ENCODE assay signal across 14 cellular contexts in the genomic region with DNA sequence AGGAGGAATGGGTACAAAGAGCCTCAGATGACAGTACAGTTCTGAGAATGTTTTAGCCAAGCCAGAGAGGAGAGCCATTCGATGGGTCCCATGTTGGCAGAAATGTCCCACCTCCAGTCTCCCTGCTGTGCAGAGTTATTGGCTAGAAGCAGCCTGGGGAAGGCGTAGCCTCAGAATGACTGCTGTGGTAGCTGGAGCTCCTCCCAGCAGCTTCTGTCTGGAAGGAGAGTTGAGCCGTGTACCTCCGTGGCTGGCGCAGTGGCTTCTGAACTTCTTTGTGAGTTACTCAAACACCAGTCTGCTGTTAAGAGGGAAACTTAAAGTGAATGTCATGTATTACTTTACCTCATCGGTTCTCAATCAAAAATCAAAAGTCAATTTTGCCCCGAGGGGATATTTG.
DNase-seq lines count a peak whose midpoint lies in the region; ATAC-seq and TF ChIP-seq lines count a peak whose summit lies in the region.
"Had no signal": no experiment of that assay in that cellular context is flagged by ENCODE, and none has a peak within 500 bp of the region (broad histone marks: within the 10 kb centered on the region; RNA-seq: fewer than 3 reads in every experiment).

No MANE protein-coding gene starts in this region.

- DNase-seq in ELF-1 (ENCODE audit: low read depth, low spot score) = peak; percentile 45
- peak; percentile 3 for DNase-seq in Jurkat, Clone E6-1 (ENCODE audit: low read depth, low spot score)
- peak; percentile 32 for DNase-seq in choroid plexus epithelial cell (ENCODE audit: low read depth)
- DNase-seq in mesothelial cell of epicardium (ENCODE audit: low spot score in 2 of 2, unreplicated experiment in 2 of 2) = peak in 1 of 2 experiments; percentile 58
- no peak for DNase-seq in NCI-H748 treated with DMSO at 0.1 percent for 48 hours (lab: John Stamatoyannopoulos, UW)
- DNase-seq in putamen (ENCODE audit: low spot score) = no peak
- no peak for DNase-seq in T-cell
- DNase-seq: MM.1S, NCI-H1105, NCI-H187 treated with DMSO at 0.1 percent for 48 hours, NCI-H510A had no signal

- H3K27me3 Mint-ChIP-seq in mesothelial cell of epicardium (ENCODE audit: low read depth) (no peaks in the 10 kb centered on the region), T-cell (peaks cover 3 to 15% of the 10 kb centered on the region in 2 donors)

- H3K27ac Mint-ChIP-seq in mesothelial cell of epicardium = peak overlapping the region; percentile 95
- no peak overlapping the region for H3K27ac Mint-ChIP-seq in T-cell

- TF ChIP-seq CTCF in choroid plexus epithelial cell (conservative IDR thresholded peaks at IDR 0.05; ENCODE audit: low read depth, low read length) (no peak), mesothelial cell of epicardium (IDR thresholded peaks at IDR 0.05; ENCODE audit: unreplicated experiment) (no peak)

- CTCF ChIA-PET in T-cell (lab: Charles Lee) = no interaction called here

- H3K4me1 Mint-ChIP-seq in mesothelial cell of epicardium (peaks cover 66% of the 10 kb centered on the region), T-cell (no peaks in the 10 kb centered on the region)

- ATAC-seq in HG03342 (IDR thresholded peaks at IDR 0.05; ENCODE audit: unreplicated experiment) (no peak), T-cell (replicated peaks in 1 of 4) (no peak)
- ATAC-seq: HCT116 had no signal

- H3K4me3 Mint-ChIP-seq in mesothelial cell of epicardium (peak overlapping the region; percentile 34), T-cell (no peak overlapping the region)

- H3K9me3 Mint-ChIP-seq in mesothelial cell of epicardium (no peaks in the 10 kb centered on the region), T-cell (no peaks in the 10 kb centered on the region)

- no peaks in the 10 kb centered on the region for H3K36me3 Mint-ChIP-seq in mesothelial cell of epicardium
- no peaks in the 10 kb centered on the region for H3K36me3 Mint-ChIP-seq in T-cell

- no peak overlapping the region for H3K4me3 ChIP-seq in Jurkat, Clone E6-1 (ENCODE audit: low read length)
- H3K4me3 ChIP-seq in choroid plexus epithelial cell (ENCODE audit: low read depth, low read length) = no peak overlapping the region
- H3K4me3 ChIP-seq: BLaER1 treated with 17β-estradiol and CSF1 and Interleukin-3, amounts not matched to agents 10 nM and 100 nM had no signal

- POLR2A ChIA-PET in T-cell (lab: Charles Lee) = no interaction called here

Comparison
In these comparisons a context has a peak if more than half of its experiments do, and no peak if none do; other contexts are left out.
1. DNase-seq: peak in ELF-1 (single experiment), Jurkat, Clone E6-1 (single experiment) and choroid plexus epithelial cell (single experiment); none in NCI-H748 treated with DMSO at 0.1 percent for 48 hours (single experiment), putamen (single experiment) and T-cell (0 of 34).